11 cellular contexts compared by ENCODE assay signal in the genomic region with DNA sequence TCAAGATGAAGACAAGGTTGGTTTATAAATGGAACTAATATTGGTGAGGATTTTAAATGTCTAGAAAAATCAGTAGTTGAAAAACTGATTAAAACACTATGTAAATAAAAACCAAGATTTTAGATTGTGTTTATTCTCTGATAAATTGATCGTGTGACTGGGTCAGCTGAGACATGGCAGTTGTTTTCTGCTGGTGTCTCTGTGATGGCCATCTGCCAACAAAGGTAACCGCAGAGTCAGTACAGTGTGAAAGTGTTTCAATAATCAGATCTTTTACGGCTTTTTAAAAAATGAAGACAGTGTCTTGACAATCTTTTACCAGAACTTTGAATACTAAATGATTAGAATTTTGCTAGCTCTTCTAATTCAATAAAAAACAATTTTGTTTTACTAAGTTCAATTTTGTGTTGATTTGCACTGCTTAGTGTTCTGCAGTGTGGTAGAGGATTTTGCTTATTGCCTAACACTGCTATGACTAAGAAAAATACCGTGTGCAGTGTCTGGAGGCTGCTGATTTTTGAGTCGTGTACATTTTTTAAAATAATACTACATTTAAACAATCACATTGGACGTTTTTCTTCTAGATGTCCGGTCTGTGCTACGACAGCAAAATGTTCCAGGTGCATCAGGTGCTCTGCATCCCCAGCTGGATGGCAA. TPM values are rescaled to one million over a fixed set of nuclear protein-coding genes. Genes with fewer than 3 reads are reported as not detected.
DNase-seq lines count a peak whose midpoint lies in the region; ATAC-seq and TF ChIP-seq lines count a peak whose summit lies in the region.
"Had no signal": no experiment of that assay in that cellular context is flagged by ENCODE, and none has a peak within 500 bp of the region (broad histone marks: within the 10 kb centered on the region; RNA-seq: fewer than 3 reads in every experiment).

No MANE protein-coding gene starts in this region.

- H3K27ac Mint-ChIP-seq in CD4-positive, CD25-positive, alpha-beta regulatory T cell: peak overlapping the region; percentile 74 to 96 (median 84)
- H3K27ac Mint-ChIP-seq in glutamatergic neuron (ENCODE audit: unreplicated experiment): peak overlapping the region; percentile 93
- H3K27ac Mint-ChIP-seq: WTC11 had no signal

- no peaks in the 10 kb centered on the region for H3K27me3 Mint-ChIP-seq in CD4-positive, CD25-positive, alpha-beta regulatory T cell
- peaks cover 8% of the 10 kb centered on the region for H3K27me3 Mint-ChIP-seq in glutamatergic neuron (ENCODE audit: unreplicated experiment)

- no peaks in the 10 kb centered on the region for H3K9me3 ChIP-seq in CD4-positive, CD25-positive, alpha-beta regulatory T cell (ENCODE audit: control insufficient read depth in 2 of 2, low read length in 2 of 2)

- H3K4me1 Mint-ChIP-seq in CD4-positive, CD25-positive, alpha-beta regulatory T cell: peaks cover 45 to 84% (median 54%) of the 10 kb centered on the region in 4 donors
- H3K4me1 Mint-ChIP-seq in glutamatergic neuron (ENCODE audit: low read depth, unreplicated experiment): peaks cover 28% of the 10 kb centered on the region

- peak overlapping the region; percentile 56 for H3K27ac ChIP-seq in CD4-positive, CD25-positive, alpha-beta regulatory T cell (ENCODE audit: insufficient read depth, low read length, poor library complexity, severe bottlenecking)

- ATAC-seq in CD4-positive, CD25-positive, alpha-beta regulatory T cell (ENCODE audit: low read depth in 2 of 2): peak; percentile 69 to 73
- ATAC-seq in GM18868 (IDR thresholded peaks at IDR 0.05; ENCODE audit: unreplicated experiment): no peak
- ATAC-seq: WTC11 had no signal

- DNase-seq in CD4-positive, CD25-positive, alpha-beta regulatory T cell: peak; percentile 39 to 64 (median 44)
- DNase-seq in LNCaP clone FGC (ENCODE audit: low read depth) (no peak), glutamatergic neuron (peak; percentile 30), globus pallidus (ENCODE audit: low spot score) (no peak), HK-2 (ENCODE audit: unreplicated experiment) (no peak), HuH-7.5 (ENCODE audit: low spot score) (no peak)
- DNase-seq in activated CD8-positive, alpha-beta memory T cell treated with anti-CD3 and anti-CD28 coated beads, Interleukin-2, amount 50 U/mL, for 4 hours: peak; percentile 54
- DNase-seq: dermis blood vessel endothelial cell, NCI-H345 had no signal

- no peaks in the 10 kb centered on the region for H3K27me3 ChIP-seq in CD4-positive, CD25-positive, alpha-beta regulatory T cell (ENCODE audit: control insufficient read depth, insufficient read depth, low read length)

- peaks cover 31% of the 10 kb centered on the region for H3K36me3 ChIP-seq in CD4-positive, CD25-positive, alpha-beta regulatory T cell (ENCODE audit: control insufficient read depth, insufficient read depth, low read length)

- TF ChIP-seq CTCF in LNCaP clone FGC (IDR thresholded peaks at IDR 0.05; ENCODE audit: control insufficient read depth, extremely low read depth, insufficient read depth): no peak
- TF ChIP-seq CTCF in glutamatergic neuron (IDR thresholded peaks at IDR 0.05; ENCODE audit: partially characterized antibody, unreplicated experiment): no peak

- peak overlapping the region; percentile 66 to 89 (median 74) for H3K4me3 Mint-ChIP-seq in CD4-positive, CD25-positive, alpha-beta regulatory T cell
- H3K4me3 Mint-ChIP-seq in glutamatergic neuron (ENCODE audit: unreplicated experiment): peak overlapping the region; percentile 30
- H3K4me3 Mint-ChIP-seq: WTC11 had no signal

- peaks cover 0 to 1% (median 0%) of the 10 kb centered on the region in 7 donors for H3K9me3 Mint-ChIP-seq in CD4-positive, CD25-positive, alpha-beta regulatory T cell
- peaks cover 4% of the 10 kb centered on the region for H3K9me3 Mint-ChIP-seq in glutamatergic neuron (ENCODE audit: unreplicated experiment)
- H3K9me3 Mint-ChIP-seq: WTC11 had no signal

- peaks cover 69% of the 10 kb centered on the region for H3K36me3 Mint-ChIP-seq in CD4-positive, CD25-positive, alpha-beta regulatory T cell
- H3K36me3 Mint-ChIP-seq in glutamatergic neuron (ENCODE audit: unreplicated experiment): no peaks in the 10 kb centered on the region

- peaks cover 26% of the 10 kb centered on the region for H3K4me1 ChIP-seq in CD4-positive, CD25-positive, alpha-beta regulatory T cell (ENCODE audit: control insufficient read depth, insufficient read depth, low read length, poor library complexity, severe bottlenecking)

- H3K4me3 ChIP-seq in CD4-positive, CD25-positive, alpha-beta regulatory T cell (ENCODE audit: low read depth, low read length): peak overlapping the region; percentile 64
- H3K4me3 ChIP-seq in LNCaP clone FGC (ENCODE audit: low read depth, low read length): peak overlapping the region; percentile 38

RNA-seq across cellular contexts. Expression of gene GPR183, which starts 32.7 kb away (rescaled TPM):
- 206 TPM for total RNA-seq in CD4-positive, CD25-positive, alpha-beta regulatory T cell
- polyA plus RNA-seq in CD4-positive, CD25-positive, alpha-beta regulatory T cell: 100 to 1,000 TPM; 262 to 418 (median 324) TPM
- not detected for total RNA-seq in glutamatergic neuron (ENCODE audit: unreplicated experiment)

Comparison
In these comparisons a context has a peak if more than half of its experiments do, and no peak if none do; other contexts are left out.
1. DNase-seq: peak in CD4-positive, CD25-positive, alpha-beta regulatory T cell (3 of 3), activated CD8-positive, alpha-beta memory T cell treated with anti-CD3 and anti-CD28 coated beads, Interleukin-2, amount 50 U/mL, for 4 hours (single experiment) and glutamatergic neuron (single experiment); none in LNCaP clone FGC (single experiment), globus pallidus (single experiment), HK-2 (single experiment) and HuH-7.5 (single experiment).
2. RNA of gene GPR183, which starts 32.7 kb away (total RNA-seq): 206 TPM in CD4-positive, CD25-positive, alpha-beta regulatory T cell (single experiment); not detected in glutamatergic neuron (single experiment); every median in the first group is over 100 times any median in the second.